In genomic region chr6:133923938-133924593, GRCh38 we compare ENCODE assay signal across 9 cellular contexts. TPM values are rescaled to one million over a fixed set of nuclear protein-coding genes. Genes with fewer than 3 reads are reported as not detected.
A peak's percentile ranks its signal among the peaks of the same experiment; 100 is the strongest.
DNase-seq lines count a peak whose midpoint lies in the region; ATAC-seq and TF ChIP-seq lines count a peak whose summit lies in the region.
"Had no signal": no experiment of that assay in that cellular context is flagged by ENCODE, and none has a peak within 500 bp of the region (broad histone marks: within the 10 kb centered on the region; RNA-seq: fewer than 3 reads in every experiment).

No MANE protein-coding gene starts in this region.

- POLR2A ChIA-PET in CD8-positive, alpha-beta memory T cell (lab: Charles Lee) = interaction anchor here (0.8 to 1.2 kb wide), 2 partner anchors 28 to 173 kb away, joined by 3 to 6 read pairs; partner anchors contain the start of gene TBPL1

- no peak overlapping the region for H3K4me3 Mint-ChIP-seq in CD8-positive, alpha-beta memory T cell
- H3K4me3 Mint-ChIP-seq in endodermal cell (no peak overlapping the region), mesothelial cell of epicardium (no peak overlapping the region)
- H3K4me3 Mint-ChIP-seq in stimulated activated memory B cell treated with anti-CD40 and anti-IgM and Interleukin-4, amounts not matched to agents 10 μg/mL and 1 μg/mL and 100 μg/mL, for 72 hours = no peak overlapping the region
- H3K4me3 Mint-ChIP-seq: activated naive CD4-positive, alpha-beta T cell treated with anti-CD3 and anti-CD28 coated beads, Interleukin-2, amount 50 U/mL, for 24 hours had no signal

- no peak overlapping the region for H3K27ac ChIP-seq in CD8-positive, alpha-beta memory T cell (ENCODE audit: low read depth, low read length)
- H3K27ac ChIP-seq in endodermal cell (ENCODE audit: low read depth, low read length) = no peak overlapping the region

- H3K9ac ChIP-seq in endodermal cell (ENCODE audit: extremely low read depth, low read length, poor library complexity, severe bottlenecking) = no peak overlapping the region

- no peak overlapping the region for H3K27ac Mint-ChIP-seq in CD8-positive, alpha-beta memory T cell
- H3K27ac Mint-ChIP-seq in endodermal cell = no peak overlapping the region
- no peak overlapping the region for H3K27ac Mint-ChIP-seq in mesothelial cell of epicardium
- no peak overlapping the region for H3K27ac Mint-ChIP-seq in stimulated activated memory B cell treated with anti-CD40 and anti-IgM and Interleukin-4, amounts not matched to agents 10 μg/mL and 1 μg/mL and 100 μg/mL, for 72 hours
- H3K27ac Mint-ChIP-seq: activated naive CD4-positive, alpha-beta T cell treated with anti-CD3 and anti-CD28 coated beads, Interleukin-2, amount 50 U/mL, for 24 hours had no signal

- no peak overlapping the region for H3K4me3 ChIP-seq in CD8-positive, alpha-beta memory T cell (ENCODE audit: low read length)
- no peak overlapping the region for H3K4me3 ChIP-seq in endodermal cell (ENCODE audit: low read length)

- 11 to 20% methylated on average over 6 of the region's 6 CpGs for WGBS in endodermal cell (ENCODE audit: insufficient coverage in 1 of 2, insufficient read length in 1 of 2), 2 experiments

- CTCF ChIA-PET in CD8-positive, alpha-beta memory T cell (lab: Charles Lee) = interaction anchor here (0.6 to 8.6 kb wide), 41 partner anchors 8 to 1254 kb away, joined by 3 to 104 read pairs (median 4); no protein-coding TSS in a partner anchor

- peaks cover 4% of the 10 kb centered on the region for H3K27me3 ChIP-seq in CD8-positive, alpha-beta memory T cell (ENCODE audit: insufficient read depth, low read length, poor library complexity, severe bottlenecking)
- H3K27me3 ChIP-seq in endodermal cell (ENCODE audit: control insufficient read depth, insufficient read depth, low read length, poor library complexity, severe bottlenecking) = no peaks in the 10 kb centered on the region

- no peaks in the 10 kb centered on the region for H3K9me3 ChIP-seq in CD8-positive, alpha-beta memory T cell (ENCODE audit: low read length)
- no peaks in the 10 kb centered on the region for H3K9me3 ChIP-seq in endodermal cell (ENCODE audit: control insufficient read depth, low read length)

- H3K36me3 Mint-ChIP-seq in CD8-positive, alpha-beta memory T cell = no peaks in the 10 kb centered on the region
- H3K36me3 Mint-ChIP-seq in endodermal cell (ENCODE audit: low read depth) = no peaks in the 10 kb centered on the region
- H3K36me3 Mint-ChIP-seq in mesothelial cell of epicardium = no peaks in the 10 kb centered on the region
- no peaks in the 10 kb centered on the region for H3K36me3 Mint-ChIP-seq in stimulated activated memory B cell treated with anti-CD40 and anti-IgM and Interleukin-4, amounts not matched to agents 10 μg/mL and 1 μg/mL and 100 μg/mL, for 72 hours
- H3K36me3 Mint-ChIP-seq: activated naive CD4-positive, alpha-beta T cell treated with anti-CD3 and anti-CD28 coated beads, Interleukin-2, amount 50 U/mL, for 24 hours had no signal

- H3K36me3 ChIP-seq in CD8-positive, alpha-beta memory T cell (ENCODE audit: insufficient read depth, low read length) = no peaks in the 10 kb centered on the region
- H3K36me3 ChIP-seq in endodermal cell (ENCODE audit: control insufficient read depth, insufficient read depth, low read length) = no peaks in the 10 kb centered on the region

- peak; percentile 13 to 64 (median 49) for DNase-seq in CD8-positive, alpha-beta memory T cell
- DNase-seq in NCI-H748 (lab: John Stamatoyannopoulos, UW; ENCODE audit: unreplicated experiment) = peak; percentile 76
- peak; percentile 47 to 51 for DNase-seq in activated CD4-positive, alpha-beta T cell treated with anti-CD3 and anti-CD28 coated beads, Interleukin-2, amount 50 U/mL, for 4 hours
- peak; percentile 84 for DNase-seq in endodermal cell
- DNase-seq in mesothelial cell of epicardium (ENCODE audit: low spot score in 2 of 2, unreplicated experiment in 2 of 2) = peak in 1 of 2 experiments; percentile 52

- no peaks in the 10 kb centered on the region for H3K9me3 Mint-ChIP-seq in CD8-positive, alpha-beta memory T cell
- no peaks in the 10 kb centered on the region for H3K9me3 Mint-ChIP-seq in endodermal cell
- H3K9me3 Mint-ChIP-seq in mesothelial cell of epicardium = no peaks in the 10 kb centered on the region
- H3K9me3 Mint-ChIP-seq in stimulated activated memory B cell treated with anti-CD40 and anti-IgM and Interleukin-4, amounts not matched to agents 10 μg/mL and 1 μg/mL and 100 μg/mL, for 72 hours = no peaks in the 10 kb centered on the region
- H3K9me3 Mint-ChIP-seq: activated naive CD4-positive, alpha-beta T cell treated with anti-CD3 and anti-CD28 coated beads, Interleukin-2, amount 50 U/mL, for 24 hours had no signal

- no peaks in the 10 kb centered on the region for H3K4me1 ChIP-seq in CD8-positive, alpha-beta memory T cell (ENCODE audit: insufficient read depth, low read length)
- H3K4me1 ChIP-seq in endodermal cell (ENCODE audit: control insufficient read depth, insufficient read depth, low read length) = no peaks in the 10 kb centered on the region

- no peaks in the 10 kb centered on the region for H3K4me1 Mint-ChIP-seq in CD8-positive, alpha-beta memory T cell
- H3K4me1 Mint-ChIP-seq in endodermal cell (peaks cover 5% of the 10 kb centered on the region), mesothelial cell of epicardium (peaks cover 4% of the 10 kb centered on the region)
- H3K4me1 Mint-ChIP-seq in stimulated activated memory B cell treated with anti-CD40 and anti-IgM and Interleukin-4, amounts not matched to agents 10 μg/mL and 1 μg/mL and 100 μg/mL, for 72 hours = no peaks in the 10 kb centered on the region
- H3K4me1 Mint-ChIP-seq: activated naive CD4-positive, alpha-beta T cell treated with anti-CD3 and anti-CD28 coated beads, Interleukin-2, amount 50 U/mL, for 24 hours had no signal

- ATAC-seq in GM19328 (IDR thresholded peaks at IDR 0.05; ENCODE audit: unreplicated experiment) = peak; percentile 87
- ATAC-seq in HG03558 (IDR thresholded peaks at IDR 0.05; ENCODE audit: extremely low read depth, unreplicated experiment) = peak; percentile 77
- ATAC-seq in stimulated activated memory B cell treated with anti-CD40 and anti-IgM and Interleukin-4, amounts not matched to agents 10 μg/mL and 1 μg/mL and 100 μg/mL, for 72 hours = peak; percentile 83

- H3K27me3 Mint-ChIP-seq in CD8-positive, alpha-beta memory T cell = peaks cover 6 to 35% of the 10 kb centered on the region in 2 donors
- H3K27me3 Mint-ChIP-seq in endodermal cell (ENCODE audit: insufficient read depth) = no peaks in the 10 kb centered on the region
- peaks cover 8% of the 10 kb centered on the region for H3K27me3 Mint-ChIP-seq in mesothelial cell of epicardium (ENCODE audit: low read depth)
- H3K27me3 Mint-ChIP-seq in stimulated activated memory B cell treated with anti-CD40 and anti-IgM and Interleukin-4, amounts not matched to agents 10 μg/mL and 1 μg/mL and 100 μg/mL, for 72 hours = peaks cover 18% of the 10 kb centered on the region

- TF ChIP-seq CTCF in endodermal cell (conservative IDR thresholded peaks at IDR 0.05) = peak; percentile 93
- TF ChIP-seq CTCF in mesothelial cell of epicardium (IDR thresholded peaks at IDR 0.05; ENCODE audit: unreplicated experiment) = peak; percentile 67

RNA-seq across cellular contexts. Expression of gene TBPL1, which starts 29.0 kb away (rescaled TPM):
- 10 to 100 TPM; 51.9 to 52.8 TPM for total RNA-seq in CD8-positive, alpha-beta memory T cell
- polyA plus RNA-seq in CD8-positive, alpha-beta memory T cell = 70.9 TPM
- total RNA-seq in endodermal cell = 10 to 100 TPM; 40.4 to 45.4 TPM
- 75.5 TPM for polyA plus RNA-seq in endodermal cell (2013, experiment 1 of 2)
- 60.3 TPM for polyA plus RNA-seq in endodermal cell (2013, experiment 2 of 2)
- total RNA-seq in mesothelial cell of epicardium = 29.3 to 31.0 TPM (median 30.5 TPM) in 3 replicates

RNA-seq across cellular contexts. Expression of gene TCF21, which starts 35.2 kb away (rescaled TPM):
- total RNA-seq in CD8-positive, alpha-beta memory T cell = not detected
- polyA plus RNA-seq in CD8-positive, alpha-beta memory T cell = not detected
- total RNA-seq in endodermal cell (under 1 TPM in 1 of 2 donors, not detected in 1; 0.11 TPM), mesothelial cell of epicardium (4.7 to 5.3 TPM (median 5.0 TPM) in 3 replicates)
- polyA plus RNA-seq in endodermal cell (2013, experiment 1 of 2) = 0.18 TPM
- 0.12 TPM for polyA plus RNA-seq in endodermal cell (2013, experiment 2 of 2)
